ENCODE assay signal across 8 cellular contexts in genomic region chrX:63349307-63349706, GRCh38. TPM values are rescaled to one million over a fixed set of nuclear protein-coding genes. Genes with fewer than 3 reads are reported as not detected.
DNase-seq lines count a peak whose midpoint lies in the region; ATAC-seq and TF ChIP-seq lines count a peak whose summit lies in the region.

No MANE protein-coding gene starts in this region.

- no peaks in the 10 kb centered on the region for H3K36me3 ChIP-seq in smooth muscle cell (ENCODE audit: low read depth)

- H3K27ac ChIP-seq in smooth muscle cell (ENCODE audit: low read depth): no peak overlapping the region

- CTCF ChIA-PET in activated naive CD4-positive, alpha-beta T cell treated with anti-CD3 and anti-CD28 coated beads for 36 hours (lab: Charles Lee): no interaction called here

- no peaks in the 10 kb centered on the region for H4K20me1 ChIP-seq in smooth muscle cell (ENCODE audit: low read depth)

- H3K9me3 Mint-ChIP-seq in activated naive CD4-positive, alpha-beta T cell treated with anti-CD3 and anti-CD28 coated beads for 36 hours: peaks cover 1% of the 10 kb centered on the region
- no peaks in the 10 kb centered on the region for H3K9me3 Mint-ChIP-seq in brain

- no peak for ATAC-seq in GM18870 (IDR thresholded peaks at IDR 0.05; ENCODE audit: unreplicated experiment)

- H3K27ac Mint-ChIP-seq in activated naive CD4-positive, alpha-beta T cell treated with anti-CD3 and anti-CD28 coated beads for 36 hours: no peak overlapping the region
- peak overlapping the region; percentile 13 to 68 (median 52) for H3K27ac Mint-ChIP-seq in brain

- peak overlapping the region; percentile 45 for H3K4me3 Mint-ChIP-seq in activated naive CD4-positive, alpha-beta T cell treated with anti-CD3 and anti-CD28 coated beads for 36 hours
- peak overlapping the region; percentile 92 to 96 (median 95) for H3K4me3 Mint-ChIP-seq in brain

- no peaks in the 10 kb centered on the region for H3K9me3 ChIP-seq in smooth muscle cell (replicated peaks; ENCODE audit: low read depth)

- H3K4me1 Mint-ChIP-seq in activated naive CD4-positive, alpha-beta T cell treated with anti-CD3 and anti-CD28 coated beads for 36 hours (ENCODE audit: low read depth): peaks cover 13% of the 10 kb centered on the region
- H3K4me1 Mint-ChIP-seq in brain: peaks cover 12% of the 10 kb centered on the region

- no peak for DNase-seq in activated naive CD4-positive, alpha-beta T cell treated with anti-CD3 and anti-CD28 coated beads for 36 hours
- DNase-seq in activated naive CD4-positive, alpha-beta T cell treated with Interleukin-2 at 50 U/mL for 16 hours: no peak
- DNase-seq in NCI-H510A treated with DMSO at 0.1 percent for 48 hours (lab: John Stamatoyannopoulos, UW): peak; percentile 40
- no peak for DNase-seq in smooth muscle cell (lab: John Stamatoyannopoulos, UW; ENCODE audit: unreplicated experiment)
- no peak for DNase-seq in T-helper 9 cell
- no peak for DNase-seq in activated CD8-positive, alpha-beta memory T cell treated with anti-CD3 and anti-CD28 coated beads, Interleukin-2, amount 50 U/mL, for 4 hours

- H2AFZ ChIP-seq in smooth muscle cell (ENCODE audit: low read depth): no peak overlapping the region

- H3F3A ChIP-seq in smooth muscle cell (ENCODE audit: low read depth): no peaks in the 10 kb centered on the region

- WGBS in smooth muscle cell (ENCODE audit: low lambda C conversion rate): 52% methylated on average over 3 of the region's 3 CpGs

- no peak overlapping the region for H3K9ac ChIP-seq in smooth muscle cell (ENCODE audit: low read depth)

- H3K27me3 ChIP-seq in smooth muscle cell (ENCODE audit: low read depth): no peaks in the 10 kb centered on the region

- TF ChIP-seq CTCF in brain (conservative IDR thresholded peaks at IDR 0.05) (no peak), smooth muscle cell (IDR thresholded peaks at IDR 0.05; ENCODE audit: borderline replicate concordance, insufficient read depth, poor library complexity, severe bottlenecking) (no peak)

- H3K4me2 ChIP-seq in smooth muscle cell: peak overlapping the region; percentile 86

- peaks cover 29% of the 10 kb centered on the region for H3K79me2 ChIP-seq in smooth muscle cell (ENCODE audit: low read depth)

- intact Hi-C loops in activated naive CD4-positive, alpha-beta T cell treated with anti-CD3 and anti-CD28 coated beads for 36 hours (cut with micrococcal nuclease): no loop called here

- H3K27me3 Mint-ChIP-seq in activated naive CD4-positive, alpha-beta T cell treated with anti-CD3 and anti-CD28 coated beads for 36 hours (ENCODE audit: low read depth): no peaks in the 10 kb centered on the region
- peaks cover 3% of the 10 kb centered on the region for H3K27me3 Mint-ChIP-seq in brain

- H3K4me3 ChIP-seq in smooth muscle cell: peak overlapping the region; percentile 64

- no peaks in the 10 kb centered on the region for H3K36me3 Mint-ChIP-seq in activated naive CD4-positive, alpha-beta T cell treated with anti-CD3 and anti-CD28 coated beads for 36 hours (ENCODE audit: low read depth)
- H3K36me3 Mint-ChIP-seq in brain: no peaks in the 10 kb centered on the region

- H3K4me1 ChIP-seq in smooth muscle cell (ENCODE audit: low read depth): peaks cover 18% of the 10 kb centered on the region

RNA-seq across cellular contexts. Expression of gene SPIN4, which starts 1.8 kb away (rescaled TPM):
- 1 to 10 TPM; 3.1 to 3.7 TPM for total RNA-seq in activated naive CD4-positive, alpha-beta T cell treated with anti-CD3 and anti-CD28 coated beads for 36 hours
- 12.5 TPM for polyA plus RNA-seq in brain (ENCODE audit: insufficient read depth, low read depth, low replicate concordance)
- total RNA-seq in smooth muscle cell: 6.8 and 8.7 TPM in 2 replicates
- 4.1 and 6.0 TPM in 2 replicates for polyA plus RNA-seq in smooth muscle cell
